In genomic region chr16:89307421-89307805, GRCh38 we compare ENCODE assay signal across 22 cellular contexts.
DNase-seq lines count a peak whose midpoint lies in the region; ATAC-seq and TF ChIP-seq lines count a peak whose summit lies in the region.
"Had no signal": no experiment of that assay in that cellular context is flagged by ENCODE, and none has a peak within 500 bp of the region (broad histone marks: within the 10 kb centered on the region; RNA-seq: fewer than 3 reads in every experiment).

No MANE protein-coding gene starts in this region.

- H3K27me3 ChIP-seq in sigmoid colon (no peaks in the 10 kb centered on the region), H7 (ENCODE audit: control insufficient read depth, insufficient read depth, low read length) (no peaks in the 10 kb centered on the region)
- H3K27me3 ChIP-seq: BLaER1 treated with 17β-estradiol and CSF1 and Interleukin-3, amounts not matched to agents 10 nM and 100 nM; brain microvascular endothelial cell; esophagus squamous epithelium; gastroesophageal sphincter; ovary had no signal

- peaks cover 0 to 8% (median 6%) of the 10 kb centered on the region in 4 donors for H3K4me1 ChIP-seq in sigmoid colon

- CTCF ChIA-PET in WTC11 (lab: Charles Lee): interaction anchor here (0.9 to 2.8 kb wide), 4 partner anchors 10 to 28 kb away, joined by 3 to 89 read pairs (median 6); no protein-coding TSS in a partner anchor

- H3K36me3 ChIP-seq in sigmoid colon (peaks cover 0 to 34% (median 13%) of the 10 kb centered on the region in 4 donors), H7 (replicated peaks; ENCODE audit: control insufficient read depth, insufficient read depth, low read length) (peaks cover 16% of the 10 kb centered on the region)
- H3K36me3 ChIP-seq: ovary had no signal

- H3K27ac Mint-ChIP-seq in activated naive CD4-positive, alpha-beta T cell treated with anti-CD3 and anti-CD28 coated beads, Interleukin-2, amount 50 U/mL, for 72 hours: peak overlapping the region; percentile 57 to 67
- peak overlapping the region; percentile 65 for H3K27ac Mint-ChIP-seq in WTC11
- H3K27ac Mint-ChIP-seq in stimulated activated effector memory CD8-positive, alpha-beta T cell treated with anti-CD3 and anti-CD28 coated beads, Interleukin-12 subunit alpha, Interleukin-12 subunit beta, amount 100 ng/mL, for 72 hours: peak overlapping the region; percentile 85

- H3K4me3 ChIP-seq in sigmoid colon (no peak overlapping the region), H7 (ENCODE audit: insufficient read depth, low read depth, low read length) (no peak overlapping the region)
- H3K4me3 ChIP-seq: BLaER1 treated with 17β-estradiol and CSF1 and Interleukin-3, amounts not matched to agents 10 nM and 100 nM; coronary artery; esophagus squamous epithelium; gastroesophageal sphincter; ovary had no signal

- no peaks in the 10 kb centered on the region for H3K9me3 ChIP-seq in sigmoid colon
- H3K9me3 ChIP-seq: BLaER1 treated with 17β-estradiol and CSF1 and Interleukin-3, amounts not matched to agents 10 nM and 100 nM; esophagus squamous epithelium; gastroesophageal sphincter; ovary; SK-N-SH had no signal

- intact Hi-C loops in left ventricle myocardium superior (cut with micrococcal nuclease): no loop called here
- intact Hi-C loops in sigmoid colon (cut with DNase I): no loop called here

- TF ChIP-seq POLR2A in sigmoid colon (IDR thresholded peaks at IDR 0.05): no peak

- no peak for TF ChIP-seq CTCF in WTC11 (IDR thresholded peaks at IDR 0.05)
- no peak for TF ChIP-seq CTCF in sigmoid colon (IDR thresholded peaks at IDR 0.05)

- 96% methylated on average over 14 of the region's 14 CpGs for WGBS in sigmoid colon, 2 donors

- no peak for ATAC-seq in activated naive CD4-positive, alpha-beta T cell treated with anti-CD3 and anti-CD28 coated beads, Interleukin-2, amount 50 U/mL, for 72 hours
- ATAC-seq in WTC11 (no peak), left ventricle myocardium superior (no peak)
- ATAC-seq in stimulated activated effector memory CD8-positive, alpha-beta T cell treated with anti-CD3 and anti-CD28 coated beads, Interleukin-12 subunit alpha, Interleukin-12 subunit beta, amount 100 ng/mL, for 72 hours: no peak
- ATAC-seq: activated T-cell treated with anti-CD3 and anti-CD28 coated beads, Interleukin-2, amount 50 U/mL, for 72 hours; gastroesophageal sphincter had no signal

- H3K27ac ChIP-seq in sigmoid colon: no peak overlapping the region
- H3K27ac ChIP-seq: BLaER1 treated with 17β-estradiol and CSF1 and Interleukin-3, amounts not matched to agents 10 nM and 100 nM; brain microvascular endothelial cell; coronary artery; esophagus squamous epithelium; gastroesophageal sphincter; VCaP had no signal

- in situ Hi-C loops in KBM-7 (cut with MboI; ENCODE audit: low pct_unique_long_range_greater_than_20kb, low sequenced_read_pairs): no loop called here

- peaks cover 13% of the 10 kb centered on the region for H3K4me1 Mint-ChIP-seq in WTC11
- H3K4me1 Mint-ChIP-seq in stimulated activated effector memory CD8-positive, alpha-beta T cell treated with anti-CD3 and anti-CD28 coated beads, Interleukin-12 subunit alpha, Interleukin-12 subunit beta, amount 100 ng/mL, for 72 hours: peaks cover 65% of the 10 kb centered on the region

- H3K36me3 Mint-ChIP-seq in activated naive CD4-positive, alpha-beta T cell treated with anti-CD3 and anti-CD28 coated beads, Interleukin-2, amount 50 U/mL, for 72 hours: peaks cover 0 to 19% of the 10 kb centered on the region in 2 donors
- peaks cover 11% of the 10 kb centered on the region for H3K36me3 Mint-ChIP-seq in WTC11
- peaks cover 80% of the 10 kb centered on the region for H3K36me3 Mint-ChIP-seq in stimulated activated effector memory CD8-positive, alpha-beta T cell treated with anti-CD3 and anti-CD28 coated beads, Interleukin-12 subunit alpha, Interleukin-12 subunit beta, amount 100 ng/mL, for 72 hours

- POLR2A ChIA-PET in WTC11 (lab: Charles Lee): no interaction called here

- no peaks in the 10 kb centered on the region for H3K27me3 Mint-ChIP-seq in WTC11 (ENCODE audit: low read depth)

- TF ChIP-seq EP300 in sigmoid colon (IDR thresholded peaks at IDR 0.05): no peak

- no peaks in the 10 kb centered on the region for H3K9me3 Mint-ChIP-seq in activated naive CD4-positive, alpha-beta T cell treated with anti-CD3 and anti-CD28 coated beads, Interleukin-2, amount 50 U/mL, for 72 hours
- H3K9me3 Mint-ChIP-seq in WTC11: no peaks in the 10 kb centered on the region
- no peaks in the 10 kb centered on the region for H3K9me3 Mint-ChIP-seq in stimulated activated effector memory CD8-positive, alpha-beta T cell treated with anti-CD3 and anti-CD28 coated beads, Interleukin-12 subunit alpha, Interleukin-12 subunit beta, amount 100 ng/mL, for 72 hours
- H3K9me3 Mint-ChIP-seq: activated T-cell treated with anti-CD3 and anti-CD28 coated beads, Interleukin-2, amount 50 U/mL, for 72 hours had no signal

- no peak for DNase-seq in activated naive CD4-positive, alpha-beta T cell treated with anti-CD3 and anti-CD28 coated beads, Interleukin-2, amount 50 U/mL, for 72 hours (ENCODE audit: low spot score in 2 of 2)
- DNase-seq in activated naive CD4-positive, alpha-beta T cell (lab: John Stamatoyannopoulos, UW): no peak
- DNase-seq in WTC11 (ENCODE audit: low spot score): no peak
- peak; percentile 18 for DNase-seq in left ventricle myocardium superior
- DNase-seq in stimulated activated effector memory CD8-positive, alpha-beta T cell treated with anti-CD3 and anti-CD28 coated beads, Interleukin-12 subunit alpha, Interleukin-12 subunit beta, amount 100 ng/mL, for 72 hours (ENCODE audit: low spot score in 2 of 2): no peak
- DNase-seq in sigmoid colon: no peak
- no peak for DNase-seq in H7
- no peak for DNase-seq in KBM-7
- DNase-seq: ACHN; activated T-cell treated with anti-CD3 and anti-CD28 coated beads, Interleukin-2, amount 50 U/mL, for 72 hours; brain microvascular endothelial cell; esophagus squamous epithelium; HCEC 1CT; mesenchymal stem cell; NCI-H1694; NCI-H526 treated with DMSO at 0.1 percent for 48 hours; ovary; SK-N-SH had no signal

- no peak overlapping the region for H3K4me3 Mint-ChIP-seq in WTC11
- H3K4me3 Mint-ChIP-seq in stimulated activated effector memory CD8-positive, alpha-beta T cell treated with anti-CD3 and anti-CD28 coated beads, Interleukin-12 subunit alpha, Interleukin-12 subunit beta, amount 100 ng/mL, for 72 hours: no peak overlapping the region
- H3K4me3 Mint-ChIP-seq: activated T-cell treated with anti-CD3 and anti-CD28 coated beads, Interleukin-2, amount 50 U/mL, for 72 hours had no signal

TF ChIP-seq in WTC11, 78 proteins besides CTCF, POLR2A, EP300 and RAD21 (continues in another document):
- TF ChIP-seq PRRX2 (CRISPR knock-in tag; IDR thresholded peaks at IDR 0.05) (no peak), USF2 (CRISPR knock-in tag; IDR thresholded peaks at IDR 0.05) (no peak), IRF2 (CRISPR knock-in tag; IDR thresholded peaks at IDR 0.05; ENCODE audit: borderline replicate concordance, low read depth) (no peak), ZNF121 (CRISPR knock-in tag; IDR thresholded peaks at IDR 0.05) (no peak), ZBTB43 (CRISPR knock-in tag; IDR thresholded peaks at IDR 0.05) (no peak), CREB1 (CRISPR knock-in tag; IDR thresholded peaks at IDR 0.05) (no peak), EMX1 (CRISPR knock-in tag; IDR thresholded peaks at IDR 0.05) (no peak), CDX4 (CRISPR knock-in tag; IDR thresholded peaks at IDR 0.05; ENCODE audit: borderline replicate concordance) (no peak), FOXP1 (CRISPR knock-in tag; IDR thresholded peaks at IDR 0.05; ENCODE audit: borderline replicate concordance) (no peak), MYBL2 (CRISPR knock-in tag; IDR thresholded peaks at IDR 0.05) (no peak), ZNF219 (CRISPR knock-in tag; IDR thresholded peaks at IDR 0.05; ENCODE audit: borderline replicate concordance) (no peak), JAZF1 (CRISPR knock-in tag; IDR thresholded peaks at IDR 0.05) (no peak)
- TF ChIP-seq, protein P1, sequence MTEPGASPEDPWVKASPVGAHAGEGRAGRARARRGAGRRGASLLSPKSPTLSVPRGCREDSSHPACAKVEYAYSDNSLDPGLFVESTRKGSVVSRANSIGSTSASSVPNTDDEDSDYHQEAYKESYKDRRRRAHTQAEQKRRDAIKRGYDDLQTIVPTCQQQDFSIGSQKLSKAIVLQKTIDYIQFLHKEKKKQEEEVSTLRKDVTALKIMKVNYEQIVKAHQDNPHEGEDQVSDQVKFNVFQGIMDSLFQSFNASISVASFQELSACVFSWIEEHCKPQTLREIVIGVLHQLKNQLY (CRISPR knock-in tag; IDR thresholded peaks at IDR 0.05): no peak
- TF ChIP-seq, protein P2, sequence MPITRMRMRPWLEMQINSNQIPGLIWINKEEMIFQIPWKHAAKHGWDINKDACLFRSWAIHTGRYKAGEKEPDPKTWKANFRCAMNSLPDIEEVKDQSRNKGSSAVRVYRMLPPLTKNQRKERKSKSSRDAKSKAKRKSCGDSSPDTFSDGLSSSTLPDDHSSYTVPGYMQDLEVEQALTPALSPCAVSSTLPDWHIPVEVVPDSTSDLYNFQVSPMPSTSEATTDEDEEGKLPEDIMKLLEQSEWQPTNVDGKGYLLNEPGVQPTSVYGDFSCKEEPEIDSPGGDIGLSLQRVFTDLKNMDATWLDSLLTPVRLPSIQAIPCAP (CRISPR knock-in tag; IDR thresholded peaks at IDR 0.05): no peak
